Comparison of ENCODE assay signal across 21 cellular contexts in genomic region chr7:141600607-141601006, GRCh38. TPM values are rescaled to one million over a fixed set of nuclear protein-coding genes. Genes with fewer than 3 reads are reported as not detected.
DNase-seq lines count a peak whose midpoint lies in the region; ATAC-seq and TF ChIP-seq lines count a peak whose summit lies in the region.
"Had no signal": no experiment of that assay in that cellular context is flagged by ENCODE, and none has a peak within 500 bp of the region (broad histone marks: within the 10 kb centered on the region; RNA-seq: fewer than 3 reads in every experiment).

No MANE protein-coding gene starts in this region.

- H3K27ac ChIP-seq in subcutaneous abdominal adipose tissue (ENCODE audit: low read depth, low read length) = peak overlapping the region; percentile 12
- H3K27ac ChIP-seq: 22Rv1; BLaER1 treated with 17β-estradiol and CSF1 and Interleukin-3, amounts not matched to agents 10 nM and 100 nM had no signal

- H3K9me3 Mint-ChIP-seq in natural killer cell (no peaks in the 10 kb centered on the region), WTC11 (no peaks in the 10 kb centered on the region)
- no peaks in the 10 kb centered on the region for H3K9me3 Mint-ChIP-seq in natural killer cell treated with Interleukin-12 subunit alpha and Interleukin-12 subunit beta and Interleukin-15 and Interleukin-18, amount 100 ng/mL, for 72 hours
- H3K9me3 Mint-ChIP-seq: CD14-positive monocyte; CD4-positive, alpha-beta T cell; CD8-positive, alpha-beta memory T cell had no signal

- CTCF ChIA-PET in WTC11 (lab: Charles Lee) = no interaction called here

- H3K4me3 Mint-ChIP-seq in natural killer cell = no peak overlapping the region
- H3K4me3 Mint-ChIP-seq in natural killer cell treated with Interleukin-12 subunit alpha and Interleukin-12 subunit beta and Interleukin-15 and Interleukin-18, amount 100 ng/mL, for 72 hours = no peak overlapping the region
- no peak overlapping the region for H3K4me3 Mint-ChIP-seq in WTC11
- H3K4me3 Mint-ChIP-seq: CD14-positive monocyte; CD4-positive, alpha-beta T cell; CD8-positive, alpha-beta memory T cell had no signal

- POLR2A ChIA-PET in WTC11 (lab: Charles Lee) = interaction anchor here (1.5 kb wide), 1 partner anchor 138 kb away, joined by 3 read pairs; the partner anchor contains the start of gene SSBP1

- H3K36me3 ChIP-seq in subcutaneous abdominal adipose tissue (ENCODE audit: control insufficient read depth in 5 of 5, insufficient read depth in 5 of 5, low read length in 5 of 5) = peaks cover 5 to 22% (median 12%) of the 10 kb centered on the region in 5 donors

- H3K36me3 Mint-ChIP-seq in natural killer cell (no peaks in the 10 kb centered on the region), WTC11 (peaks cover 18% of the 10 kb centered on the region)
- peaks cover 42% of the 10 kb centered on the region for H3K36me3 Mint-ChIP-seq in natural killer cell treated with Interleukin-12 subunit alpha and Interleukin-12 subunit beta and Interleukin-15 and Interleukin-18, amount 100 ng/mL, for 72 hours

- peak overlapping the region in 1 of 5 donors; percentile 7 for H3K4me3 ChIP-seq in subcutaneous abdominal adipose tissue (ENCODE audit: low read depth in 1 of 5, low read length in 5 of 5)
- H3K4me3 ChIP-seq: BLaER1 treated with 17β-estradiol and CSF1 and Interleukin-3, amounts not matched to agents 10 nM and 100 nM; GM12878 had no signal

- no peaks in the 10 kb centered on the region for H3K27me3 ChIP-seq in subcutaneous abdominal adipose tissue (ENCODE audit: control insufficient read depth in 5 of 5, insufficient read depth in 4 of 5, low read length in 5 of 5)
- H3K27me3 ChIP-seq: BE2C; BLaER1 treated with 17β-estradiol and CSF1 and Interleukin-3, amounts not matched to agents 10 nM and 100 nM had no signal

- peaks cover 6 to 29% of the 10 kb centered on the region in 2 donors for H3K4me1 Mint-ChIP-seq in natural killer cell
- H3K4me1 Mint-ChIP-seq in natural killer cell treated with Interleukin-12 subunit alpha and Interleukin-12 subunit beta and Interleukin-15 and Interleukin-18, amount 100 ng/mL, for 72 hours (ENCODE audit: low read depth in 2 of 2) = peaks cover 13 to 15% of the 10 kb centered on the region in 2 donors
- H3K4me1 Mint-ChIP-seq in WTC11 = peaks cover 14% of the 10 kb centered on the region
- H3K4me1 Mint-ChIP-seq: CD14-positive monocyte; CD8-positive, alpha-beta memory T cell had no signal

- TF ChIP-seq CTCF in natural killer cell (IDR thresholded peaks at IDR 0.05) = no peak
- TF ChIP-seq CTCF in WTC11 (IDR thresholded peaks at IDR 0.05) = no peak

- peaks cover 0 to 11% (median 5%) of the 10 kb centered on the region in 5 donors for H3K4me1 ChIP-seq in subcutaneous abdominal adipose tissue (ENCODE audit: control insufficient read depth in 5 of 5, insufficient read depth in 5 of 5, low read length in 5 of 5)
- H3K4me1 ChIP-seq: BE2C; BLaER1 treated with 17β-estradiol and CSF1 and Interleukin-3, amounts not matched to agents 10 nM and 100 nM had no signal

- H3K9ac ChIP-seq in subcutaneous abdominal adipose tissue (ENCODE audit: low read length in 5 of 5) = peak overlapping the region in 1 of 5 donors; percentile 24
- H3K9ac ChIP-seq: BLaER1 treated with 17β-estradiol and CSF1 and Interleukin-3, amounts not matched to agents 10 nM and 100 nM had no signal

- intact Hi-C loops in natural killer cell (cut with micrococcal nuclease) = no loop called here

- no peaks in the 10 kb centered on the region for H3K27me3 Mint-ChIP-seq in natural killer cell (ENCODE audit: low read depth in 2 of 2)
- no peaks in the 10 kb centered on the region for H3K27me3 Mint-ChIP-seq in natural killer cell treated with Interleukin-12 subunit alpha and Interleukin-12 subunit beta and Interleukin-15 and Interleukin-18, amount 100 ng/mL, for 72 hours
- no peaks in the 10 kb centered on the region for H3K27me3 Mint-ChIP-seq in WTC11 (ENCODE audit: low read depth)
- H3K27me3 Mint-ChIP-seq: CD4-positive, alpha-beta T cell; CD8-positive, alpha-beta memory T cell had no signal

- H3K27ac Mint-ChIP-seq in natural killer cell (peak overlapping the region; percentile 48 to 60), WTC11 (peak overlapping the region; percentile 43)
- no peak overlapping the region for H3K27ac Mint-ChIP-seq in natural killer cell treated with Interleukin-12 subunit alpha and Interleukin-12 subunit beta and Interleukin-15 and Interleukin-18, amount 100 ng/mL, for 72 hours
- H3K27ac Mint-ChIP-seq: CD14-positive monocyte; CD4-positive, alpha-beta T cell; CD8-positive, alpha-beta memory T cell had no signal

- ATAC-seq in natural killer cell (no peak), WTC11 (peak; percentile 84)
- ATAC-seq in natural killer cell treated with Interleukin-12 subunit alpha and Interleukin-12 subunit beta and Interleukin-15 and Interleukin-18, amount 100 ng/mL, for 72 hours = no peak
- ATAC-seq: GM12878 had no signal

- DNase-seq in natural killer cell = no peak
- DNase-seq in natural killer cell treated with Interleukin-12 subunit alpha and Interleukin-12 subunit beta and Interleukin-15 and Interleukin-18, amount 100 ng/mL, for 72 hours (ENCODE audit: low spot score) = no peak
- DNase-seq in WTC11 (ENCODE audit: low spot score) = no peak
- no peak for DNase-seq in GM19240 (ENCODE audit: insufficient read length, low spot score)
- DNase-seq in AG08396 (ENCODE audit: low spot score) = no peak
- DNase-seq: AML-193; BE2C; CD4-positive, alpha-beta T cell; CD8-positive, alpha-beta memory T cell; DMS 273 treated with DMSO at 0.1 percent for 48 hours; DMS79; EL; GDM1; GOT3; H7; HCEC 1CT had no signal

- peaks cover 0 to 6% (median 0%) of the 10 kb centered on the region in 5 donors for H3K9me3 ChIP-seq in subcutaneous abdominal adipose tissue (ENCODE audit: control insufficient read depth in 5 of 5, low read length in 5 of 5)
- H3K9me3 ChIP-seq: BE2C; BLaER1 treated with 17β-estradiol and CSF1 and Interleukin-3, amounts not matched to agents 10 nM and 100 nM had no signal

TF ChIP-seq in WTC11, 78 proteins besides CTCF, POLR2A, EP300 and RAD21 (continues in another document):
- TF ChIP-seq, protein P1, sequence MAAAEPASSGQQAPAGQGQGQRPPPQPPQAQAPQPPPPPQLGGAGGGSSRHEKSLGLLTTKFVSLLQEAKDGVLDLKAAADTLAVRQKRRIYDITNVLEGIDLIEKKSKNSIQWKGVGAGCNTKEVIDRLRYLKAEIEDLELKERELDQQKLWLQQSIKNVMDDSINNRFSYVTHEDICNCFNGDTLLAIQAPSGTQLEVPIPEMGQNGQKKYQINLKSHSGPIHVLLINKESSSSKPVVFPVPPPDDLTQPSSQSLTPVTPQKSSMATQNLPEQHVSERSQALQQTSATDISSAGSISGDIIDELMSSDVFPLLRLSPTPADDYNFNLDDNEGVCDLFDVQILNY (CRISPR knock-in tag; IDR thresholded peaks at IDR 0.05) = no peak
- TF ChIP-seq, protein P2, sequence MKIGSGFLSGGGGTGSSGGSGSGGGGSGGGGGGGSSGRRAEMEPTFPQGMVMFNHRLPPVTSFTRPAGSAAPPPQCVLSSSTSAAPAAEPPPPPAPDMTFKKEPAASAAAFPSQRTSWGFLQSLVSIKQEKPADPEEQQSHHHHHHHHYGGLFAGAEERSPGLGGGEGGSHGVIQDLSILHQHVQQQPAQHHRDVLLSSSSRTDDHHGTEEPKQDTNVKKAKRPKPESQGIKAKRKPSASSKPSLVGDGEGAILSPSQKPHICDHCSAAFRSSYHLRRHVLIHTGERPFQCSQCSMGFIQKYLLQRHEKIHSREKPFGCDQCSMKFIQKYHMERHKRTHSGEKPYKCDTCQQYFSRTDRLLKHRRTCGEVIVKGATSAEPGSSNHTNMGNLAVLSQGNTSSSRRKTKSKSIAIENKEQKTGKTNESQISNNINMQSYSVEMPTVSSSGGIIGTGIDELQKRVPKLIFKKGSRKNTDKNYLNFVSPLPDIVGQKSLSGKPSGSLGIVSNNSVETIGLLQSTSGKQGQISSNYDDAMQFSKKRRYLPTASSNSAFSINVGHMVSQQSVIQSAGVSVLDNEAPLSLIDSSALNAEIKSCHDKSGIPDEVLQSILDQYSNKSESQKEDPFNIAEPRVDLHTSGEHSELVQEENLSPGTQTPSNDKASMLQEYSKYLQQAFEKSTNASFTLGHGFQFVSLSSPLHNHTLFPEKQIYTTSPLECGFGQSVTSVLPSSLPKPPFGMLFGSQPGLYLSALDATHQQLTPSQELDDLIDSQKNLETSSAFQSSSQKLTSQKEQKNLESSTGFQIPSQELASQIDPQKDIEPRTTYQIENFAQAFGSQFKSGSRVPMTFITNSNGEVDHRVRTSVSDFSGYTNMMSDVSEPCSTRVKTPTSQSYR (CRISPR knock-in tag; IDR thresholded peaks at IDR 0.05) = no peak
- TF ChIP-seq ZNF138 (CRISPR knock-in tag; conservative IDR thresholded peaks at IDR 0.05) = no peak
- no peak for TF ChIP-seq ELF4 (CRISPR knock-in tag; IDR thresholded peaks at IDR 0.05; ENCODE audit: low read depth)
- no peak for TF ChIP-seq CREB1 (CRISPR knock-in tag; IDR thresholded peaks at IDR 0.05)
- no peak for TF ChIP-seq NR3C1 (CRISPR knock-in tag; conservative IDR thresholded peaks at IDR 0.05; ENCODE audit: low read depth)
- TF ChIP-seq ATF3 (CRISPR knock-in tag; conservative IDR thresholded peaks at IDR 0.05) = no peak
- TF ChIP-seq, protein P3, sequence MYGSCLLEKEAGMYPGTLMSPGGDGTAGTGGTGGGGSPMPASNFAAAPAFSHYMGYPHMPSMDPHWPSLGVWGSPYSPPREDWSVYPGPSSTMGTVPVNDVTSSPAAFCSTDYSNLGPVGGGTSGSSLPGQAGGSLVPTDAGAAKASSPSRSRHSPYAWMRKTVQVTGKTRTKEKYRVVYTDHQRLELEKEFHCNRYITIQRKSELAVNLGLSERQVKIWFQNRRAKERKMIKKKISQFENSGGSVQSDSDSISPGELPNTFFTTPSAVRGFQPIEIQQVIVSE (CRISPR knock-in tag; IDR thresholded peaks at IDR 0.05; ENCODE audit: borderline replicate concordance) = no peak
- TF ChIP-seq SOX15 (CRISPR knock-in tag; IDR thresholded peaks at IDR 0.05) = no peak
- TF ChIP-seq, protein P4, sequence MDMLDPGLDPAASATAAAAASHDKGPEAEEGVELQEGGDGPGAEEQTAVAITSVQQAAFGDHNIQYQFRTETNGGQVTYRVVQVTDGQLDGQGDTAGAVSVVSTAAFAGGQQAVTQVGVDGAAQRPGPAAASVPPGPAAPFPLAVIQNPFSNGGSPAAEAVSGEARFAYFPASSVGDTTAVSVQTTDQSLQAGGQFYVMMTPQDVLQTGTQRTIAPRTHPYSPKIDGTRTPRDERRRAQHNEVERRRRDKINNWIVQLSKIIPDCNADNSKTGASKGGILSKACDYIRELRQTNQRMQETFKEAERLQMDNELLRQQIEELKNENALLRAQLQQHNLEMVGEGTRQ (CRISPR knock-in tag; IDR thresholded peaks at IDR 0.05) = no peak
- TF ChIP-seq NR1H2 (CRISPR knock-in tag; IDR thresholded peaks at IDR 0.05) = no peak

RNA-seq across cellular contexts. Expression of gene AGK, which starts 49.4 kb away (rescaled TPM):
- total RNA-seq in natural killer cell (100 to 1,000 TPM in 1 of 3 donors, 10 to 100 TPM in 2; 70.0 to 106 (median 99.0) TPM), WTC11 (2021) (32.2 to 43.0 TPM (median 37.4 TPM) in 3 replicates)
- 100 to 1,000 TPM in 1 of 2 donors, 10 to 100 TPM in 1; 86.9 to 140 TPM for total RNA-seq in natural killer cell treated with Interleukin-12 subunit alpha and Interleukin-12 subunit beta and Interleukin-15 and Interleukin-18, amount 100 ng/mL, for 72 hours

Comparison
In these comparisons a context has a peak if more than half of its experiments do, and no peak if none do; other contexts are left out.
1. H3K27ac Mint-ChIP-seq: peak in natural killer cell (2 of 2) and WTC11 (single experiment); none in natural killer cell treated with Interleukin-12 subunit alpha and Interleukin-12 subunit beta and Interleukin-15 and Interleukin-18, amount 100 ng/mL, for 72 hours (0 of 2).